In the genomic region with DNA sequence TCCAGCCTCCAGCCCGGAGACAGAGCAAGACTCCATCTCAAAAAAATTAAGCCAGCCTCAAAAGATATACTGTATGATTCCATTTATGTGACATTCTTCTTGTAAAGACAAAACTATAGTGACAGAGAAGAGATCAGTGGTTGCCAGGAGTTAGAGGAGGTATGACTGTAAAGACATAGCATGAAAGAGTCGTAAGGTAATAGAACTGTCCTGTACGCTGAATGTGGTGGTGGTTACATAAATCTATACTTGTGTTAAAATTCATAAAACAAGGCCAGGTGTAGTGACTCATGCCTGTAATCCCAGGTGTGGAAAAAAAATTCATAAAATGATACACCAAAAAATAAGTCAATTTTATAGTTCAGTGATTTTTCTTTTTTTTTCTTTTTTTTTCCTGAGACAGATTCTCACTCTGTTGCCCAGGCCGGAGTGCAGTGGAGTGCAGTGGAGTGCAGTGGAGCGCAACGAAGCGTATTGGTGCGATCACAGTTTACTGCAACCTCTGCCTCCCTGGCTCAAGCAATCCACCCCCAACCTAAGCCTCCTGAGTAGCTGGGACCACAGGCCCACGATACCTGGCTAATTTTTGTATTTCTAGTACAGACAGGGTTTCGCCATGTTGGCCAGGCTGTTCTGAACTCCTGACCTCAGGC, we compare ENCODE assay signal across 13 cellular contexts.
A peak's percentile ranks its signal among the peaks of the same experiment; 100 is the strongest.
DNase-seq lines count a peak whose midpoint lies in the region; ATAC-seq and TF ChIP-seq lines count a peak whose summit lies in the region.
"Had no signal": no experiment of that assay in that cellular context is flagged by ENCODE, and none has a peak within 500 bp of the region (broad histone marks: within the 10 kb centered on the region; RNA-seq: fewer than 3 reads in every experiment).

No MANE protein-coding gene starts in this region.

- H3K4me3 ChIP-seq in dorsolateral prefrontal cortex, result peak overlapping the region in 2 of 59 donors; percentile 21 to 22
- H3K4me3 ChIP-seq in left lung, result no peak overlapping the region
- H3K4me3 ChIP-seq: SJCRH30 had no signal

- intact Hi-C loops in dorsolateral prefrontal cortex (cut with DNase I) (loop anchor here in 1 of 2 donors (5.0 kb wide), 1 partner anchor 84 kb away; the partner anchor contains the start of gene CXADR), left lung (cut with DNase I) (no loop called here)

- no peaks in the 10 kb centered on the region for H3K4me1 ChIP-seq in left lung
- H3K4me1 ChIP-seq: Caco-2, SJCRH30 had no signal

- H3K27ac ChIP-seq in dorsolateral prefrontal cortex (peak overlapping the region; percentile 49 to 98 (median 90)), left lung (no peak overlapping the region)
- H3K27ac ChIP-seq: SJCRH30 had no signal

- H3K27me3 ChIP-seq in dorsolateral prefrontal cortex, result no peaks in the 10 kb centered on the region
- no peaks in the 10 kb centered on the region for H3K27me3 ChIP-seq in left lung
- H3K27me3 ChIP-seq: SJCRH30 had no signal

- no peaks in the 10 kb centered on the region for H3K9me3 ChIP-seq in left lung
- H3K9me3 ChIP-seq: Caco-2, SJCRH30 had no signal

- ATAC-seq in GM18517 (IDR thresholded peaks at IDR 0.05; ENCODE audit: unreplicated experiment) (peak; percentile 96), GM21526 (IDR thresholded peaks at IDR 0.05; ENCODE audit: low FRiP score, unreplicated experiment) (peak; percentile 94), HG03097 (IDR thresholded peaks at IDR 0.05; ENCODE audit: low FRiP score, unreplicated experiment) (peak; percentile 83), left lung (no peak)

- DNase-seq in dorsolateral prefrontal cortex (no peak), NCI-H2171 treated with DMSO at 0.1 percent for 48 hours (lab: John Stamatoyannopoulos, UW) (no peak), NK-92 (lab: John Stamatoyannopoulos, UW; ENCODE audit: unreplicated experiment) (no peak), left lung (no peak)
- DNase-seq in central memory CD4-positive, alpha-beta T cell, result no peak
- DNase-seq: activated CD4-positive, alpha-beta T cell treated with anti-CD3 and anti-CD28 coated beads, Interleukin-2, amount 50 U/mL, for 4 hours; Caco-2; IMR-90; NCI-H226; SJCRH30 had no signal

- no peaks in the 10 kb centered on the region for H3K36me3 ChIP-seq in left lung
- H3K36me3 ChIP-seq: SJCRH30 had no signal

- TF ChIP-seq CTCF in dorsolateral prefrontal cortex (IDR thresholded peaks at IDR 0.05 in 54 of 56, conservative IDR thresholded peaks at IDR 0.05 in 2 of 56; ENCODE audit: low read depth in 1 of 56, partially characterized antibody in 56 of 56), result no peak
- no peak for TF ChIP-seq CTCF in left lung (IDR thresholded peaks at IDR 0.05)

Comparison
In these comparisons a context has a peak if more than half of its experiments do, and no peak if none do; other contexts are left out.
1. H3K27ac ChIP-seq: peak in dorsolateral prefrontal cortex (59 of 59); none in left lung (0 of 2).